ENCODE assay signal across 9 cellular contexts in genomic region chr17:19386276-19386863, GRCh38. TPM values are rescaled to one million over a fixed set of nuclear protein-coding genes. Genes with fewer than 3 reads are reported as not detected.
DNase-seq lines count a peak whose midpoint lies in the region; ATAC-seq and TF ChIP-seq lines count a peak whose summit lies in the region.
"Had no signal": no experiment of that assay in that cellular context is flagged by ENCODE, and none has a peak within 500 bp of the region (broad histone marks: within the 10 kb centered on the region; RNA-seq: fewer than 3 reads in every experiment).

No MANE protein-coding gene starts in this region.

- no peak overlapping the region for H3K4me3 Mint-ChIP-seq in activated CD4-positive, alpha-beta memory T cell treated with anti-CD3 and anti-CD28 coated beads for 36 hours
- no peak overlapping the region for H3K4me3 Mint-ChIP-seq in activated CD4-positive, alpha-beta memory T cell treated with anti-CD3 and anti-CD28 coated beads, Interleukin-2, amount 10 ng/mL, durations not matched to agents 7 days and 5 days

- TF ChIP-seq EP300 in upper lobe of left lung (IDR thresholded peaks at IDR 0.05): no peak

- H3K9me3 ChIP-seq in upper lobe of left lung (no peaks in the 10 kb centered on the region), Karpas-422 (ENCODE audit: low read length) (no peaks in the 10 kb centered on the region)

- H3K4me2 ChIP-seq in Karpas-422 (ENCODE audit: low read depth, low read length, poor library complexity, severe bottlenecking): no peak overlapping the region

- TF ChIP-seq CTCF in astrocyte of the cerebellum (IDR thresholded peaks at IDR 0.05; ENCODE audit: low read depth, low read length, missing control alignments) (no peak), upper lobe of left lung (IDR thresholded peaks at IDR 0.05) (no peak)

- 51 to 52% methylated on average over 15 to 17 of the region's 17 CpGs for WGBS in upper lobe of left lung, 2 donors

- peaks cover 4% of the 10 kb centered on the region for H3K36me3 Mint-ChIP-seq in activated CD4-positive, alpha-beta memory T cell treated with anti-CD3 and anti-CD28 coated beads for 36 hours
- peaks cover 22% of the 10 kb centered on the region for H3K36me3 Mint-ChIP-seq in activated CD4-positive, alpha-beta memory T cell treated with anti-CD3 and anti-CD28 coated beads, Interleukin-2, amount 10 ng/mL, durations not matched to agents 7 days and 5 days (ENCODE audit: low read depth)

- H3K27ac ChIP-seq in upper lobe of left lung: peak overlapping the region; percentile 74 to 87 (median 78)
- no peak overlapping the region for H3K27ac ChIP-seq in Karpas-422 (ENCODE audit: low read length)

- H3K27me3 ChIP-seq in upper lobe of left lung (no peaks in the 10 kb centered on the region), Karpas-422 (ENCODE audit: low read length) (no peaks in the 10 kb centered on the region)

- H3K4me3 ChIP-seq in astrocyte of the cerebellum (ENCODE audit: low read depth, low read length) (peak overlapping the region; percentile 51), upper lobe of left lung (peak overlapping the region in 3 of 4 donors; percentile 2 to 19 (median 19)), Karpas-422 (ENCODE audit: low read length) (no peak overlapping the region)

- H2AFZ ChIP-seq in Karpas-422 (ENCODE audit: low read length): no peak overlapping the region

- no peaks in the 10 kb centered on the region for H3K9me3 Mint-ChIP-seq in activated CD4-positive, alpha-beta memory T cell treated with anti-CD3 and anti-CD28 coated beads for 36 hours
- H3K9me3 Mint-ChIP-seq in activated CD4-positive, alpha-beta memory T cell treated with anti-CD3 and anti-CD28 coated beads, Interleukin-2, amount 10 ng/mL, durations not matched to agents 7 days and 5 days: no peaks in the 10 kb centered on the region

- peaks cover 4% of the 10 kb centered on the region for H3K4me1 Mint-ChIP-seq in activated CD4-positive, alpha-beta memory T cell treated with anti-CD3 and anti-CD28 coated beads for 36 hours (ENCODE audit: low read depth)
- H3K4me1 Mint-ChIP-seq in activated CD4-positive, alpha-beta memory T cell treated with anti-CD3 and anti-CD28 coated beads, Interleukin-2, amount 10 ng/mL, durations not matched to agents 7 days and 5 days: peaks cover 1% of the 10 kb centered on the region

- in situ Hi-C loops in astrocyte of the cerebellum (cut with HindIII; ENCODE audit: low sequenced_read_pairs): no loop called here

- H3K79me2 ChIP-seq in Karpas-422 (ENCODE audit: low read length): no peaks in the 10 kb centered on the region

- ATAC-seq in left lobe of liver: peak; percentile 57
- peak; percentile 41 to 77 for ATAC-seq in upper lobe of left lung (ENCODE audit: low FRiP score in 2 of 2)
- no peak for ATAC-seq in GM21390 (IDR thresholded peaks at IDR 0.05; ENCODE audit: unreplicated experiment)

- H3K27ac Mint-ChIP-seq in activated CD4-positive, alpha-beta memory T cell treated with anti-CD3 and anti-CD28 coated beads for 36 hours: no peak overlapping the region
- no peak overlapping the region for H3K27ac Mint-ChIP-seq in activated CD4-positive, alpha-beta memory T cell treated with anti-CD3 and anti-CD28 coated beads, Interleukin-2, amount 10 ng/mL, durations not matched to agents 7 days and 5 days

- DNase-seq in activated CD4-positive, alpha-beta memory T cell treated with anti-CD3 and anti-CD28 coated beads for 36 hours: peak; percentile 23
- no peak for DNase-seq in activated CD4-positive, alpha-beta memory T cell treated with anti-CD3 and anti-CD28 coated beads, Interleukin-2, amount 10 ng/mL, durations not matched to agents 7 days and 5 days
- peak; percentile 26 for DNase-seq in astrocyte of the cerebellum (ENCODE audit: low read depth)
- no peak for DNase-seq in left lobe of liver (ENCODE audit: low spot score)
- DNase-seq in upper lobe of left lung: peak; percentile 63 to 79
- DNase-seq in NK-92 treated with Interleukin-12 subunit alpha and Interleukin-12 subunit beta, amount 100 ng/mL, for 24 hours (lab: John Stamatoyannopoulos, UW): no peak
- no peak for DNase-seq in Karpas-422

- CTCF ChIA-PET in activated CD4-positive, alpha-beta memory T cell treated with anti-CD3 and anti-CD28 coated beads for 36 hours (lab: Charles Lee): no interaction called here
- CTCF ChIA-PET in activated CD4-positive, alpha-beta memory T cell treated with anti-CD3 and anti-CD28 coated beads, Interleukin-2, amount 10 ng/mL, durations not matched to agents 7 days and 5 days (lab: Charles Lee): interaction anchor here (0.6 to 1.3 kb wide), 3 partner anchors 8 to 24 kb away, joined by 3 to 5 read pairs (median 3); partner anchors contain the start of genes B9D1 and MAPK7

- no peak overlapping the region for H3K9ac ChIP-seq in Karpas-422 (ENCODE audit: low read length)

- peaks cover 49 to 57% (median 52%) of the 10 kb centered on the region in 4 donors for H3K4me1 ChIP-seq in upper lobe of left lung
- H3K4me1 ChIP-seq in Karpas-422 (ENCODE audit: low read length): no peaks in the 10 kb centered on the region

- no peak for TF ChIP-seq POLR2A in upper lobe of left lung (IDR thresholded peaks at IDR 0.05)

- POLR2A ChIA-PET in activated CD4-positive, alpha-beta memory T cell treated with anti-CD3 and anti-CD28 coated beads for 36 hours (lab: Charles Lee): interaction anchor here (0.9 kb wide), 1 partner anchor 8 kb away, joined by 5 read pairs; the partner anchor contains the start of gene MAPK7
- POLR2A ChIA-PET in activated CD4-positive, alpha-beta memory T cell treated with anti-CD3 and anti-CD28 coated beads, Interleukin-2, amount 10 ng/mL, durations not matched to agents 7 days and 5 days (lab: Charles Lee): interaction anchor here (0.9 to 1.4 kb wide), 2 partner anchors 8 to 19 kb away, joined by 3 to 6 read pairs; partner anchors contain the start of gene MAPK7

- intact Hi-C loops in activated CD4-positive, alpha-beta memory T cell treated with anti-CD3 and anti-CD28 coated beads for 36 hours (cut with micrococcal nuclease): no loop called here

- no peaks in the 10 kb centered on the region for H3K9me2 ChIP-seq in Karpas-422 (replicated peaks; ENCODE audit: insufficient read depth, low read length)

- no peaks in the 10 kb centered on the region for H3K27me3 Mint-ChIP-seq in activated CD4-positive, alpha-beta memory T cell treated with anti-CD3 and anti-CD28 coated beads for 36 hours
- H3K27me3 Mint-ChIP-seq in activated CD4-positive, alpha-beta memory T cell treated with anti-CD3 and anti-CD28 coated beads, Interleukin-2, amount 10 ng/mL, durations not matched to agents 7 days and 5 days: peaks cover 8% of the 10 kb centered on the region

- H4K20me1 ChIP-seq in Karpas-422 (ENCODE audit: insufficient read depth, low read depth, low read length): no peaks in the 10 kb centered on the region

- H3K36me3 ChIP-seq in upper lobe of left lung: peaks cover 14 to 44% (median 32%) of the 10 kb centered on the region in 4 donors
- no peaks in the 10 kb centered on the region for H3K36me3 ChIP-seq in Karpas-422 (ENCODE audit: insufficient read depth, low read length)

RNA-seq across cellular contexts. Expression of gene MFAP4, which starts 0.6 kb away (rescaled TPM):
- total RNA-seq in activated CD4-positive, alpha-beta memory T cell treated with anti-CD3 and anti-CD28 coated beads for 36 hours: not detected
- total RNA-seq in activated CD4-positive, alpha-beta memory T cell treated with anti-CD3 and anti-CD28 coated beads, Interleukin-2, amount 10 ng/mL, durations not matched to agents 7 days and 5 days: not detected
- total RNA-seq in left lobe of liver (2.8 TPM), upper lobe of left lung (100 to 1,000 TPM in 4 of 6 donors, 10 to 100 TPM in 2; 24.1 to 280 (median 175) TPM)
- 0.15 TPM in 1 of 2 replicates, not detected in the other for total RNA-seq in Karpas-422 (2014; rRNA removed; shearing (Covaris generic); ENCODE audit: low replicate concordance)
- total RNA-seq: T-helper 2 cell treated with Interferon-gamma antibody and Interleukin-4, amounts not matched to agents 100 ng/mL and 5 ng/mL, for 36 hours had no signal

RNA-seq across cellular contexts. Expression of gene MAPK7, which starts 8.1 kb away (rescaled TPM):
- 10 to 100 TPM; 15.4 to 17.2 TPM for total RNA-seq in activated CD4-positive, alpha-beta memory T cell treated with anti-CD3 and anti-CD28 coated beads for 36 hours
- total RNA-seq in activated CD4-positive, alpha-beta memory T cell treated with anti-CD3 and anti-CD28 coated beads, Interleukin-2, amount 10 ng/mL, durations not matched to agents 7 days and 5 days: 10 to 100 TPM; 40.6 to 41.4 TPM
- total RNA-seq in left lobe of liver (7.7 TPM), upper lobe of left lung (10 to 100 TPM; 20.1 to 77.2 (median 37.6) TPM)
- total RNA-seq in Karpas-422 (2014; rRNA removed; shearing (Covaris generic); ENCODE audit: low replicate concordance): 4.1 and 7.8 TPM in 2 replicates

RNA-seq across cellular contexts. Expression of gene B9D1, which starts 23.8 kb away (rescaled TPM):
- total RNA-seq in activated CD4-positive, alpha-beta memory T cell treated with anti-CD3 and anti-CD28 coated beads for 36 hours: 1 to 10 TPM; 7.2 to 7.6 TPM
- 1 to 10 TPM; 2.7 to 3.1 TPM for total RNA-seq in activated CD4-positive, alpha-beta memory T cell treated with anti-CD3 and anti-CD28 coated beads, Interleukin-2, amount 10 ng/mL, durations not matched to agents 7 days and 5 days
- total RNA-seq in left lobe of liver (3.0 TPM), upper lobe of left lung (10 to 100 TPM; 11.7 to 52.4 (median 17.5) TPM)
- 22.1 and 29.1 TPM in 2 replicates for total RNA-seq in Karpas-422 (2014; rRNA removed; shearing (Covaris generic); ENCODE audit: low replicate concordance)

RNA-seq across cellular contexts. Expression of gene RNF112, which starts 24.7 kb away (rescaled TPM):
- total RNA-seq in activated CD4-positive, alpha-beta memory T cell treated with anti-CD3 and anti-CD28 coated beads for 36 hours: under 1 TPM; 0.86 to 0.97 TPM
- total RNA-seq in activated CD4-positive, alpha-beta memory T cell treated with anti-CD3 and anti-CD28 coated beads, Interleukin-2, amount 10 ng/mL, durations not matched to agents 7 days and 5 days: under 1 TPM; 0.58 to 0.60 TPM
- total RNA-seq in left lobe of liver (0.45 TPM), upper lobe of left lung (1 to 10 TPM in 4 of 6 donors, under 1 TPM in 2; 0.69 to 6.3 (median 2.1) TPM)
- 0.07 TPM in 1 of 2 replicates, not detected in the other for total RNA-seq in Karpas-422 (2014; rRNA removed; shearing (Covaris generic); ENCODE audit: low replicate concordance)

Comparison
In these comparisons a context has a peak if more than half of its experiments do, and no peak if none do; other contexts are left out.
1. DNase-seq: peak in activated CD4-positive, alpha-beta memory T cell treated with anti-CD3 and anti-CD28 coated beads for 36 hours (single experiment), astrocyte of the cerebellum (single experiment) and upper lobe of left lung (2 of 2); none in activated CD4-positive, alpha-beta memory T cell treated with anti-CD3 and anti-CD28 coated beads, Interleukin-2, amount 10 ng/mL, durations not matched to agents 7 days and 5 days (single experiment), left lobe of liver (single experiment), NK-92 treated with Interleukin-12 subunit alpha and Interleukin-12 subunit beta, amount 100 ng/mL, for 24 hours (single experiment) and Karpas-422 (single experiment).